In the genomic region with DNA sequence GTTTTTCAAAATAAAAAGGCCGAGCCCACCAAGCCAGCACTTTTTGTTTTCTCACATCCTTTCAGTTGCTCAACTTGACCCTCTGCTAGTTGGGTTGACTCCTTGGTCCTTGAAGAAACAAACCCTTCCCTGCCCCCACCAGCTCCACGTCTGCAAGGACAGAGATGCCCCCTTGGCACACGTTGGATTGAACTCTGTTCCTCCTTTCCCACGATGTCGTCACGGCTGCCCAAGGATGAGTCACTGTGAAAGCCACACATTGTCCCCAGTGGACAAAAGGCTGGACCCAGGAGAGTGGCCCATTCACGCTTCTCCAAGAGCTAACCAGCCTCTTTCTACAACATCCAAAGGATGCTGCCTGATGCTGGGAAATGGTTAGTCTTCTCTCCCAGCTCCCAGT, we compare ENCODE assay signal across 13 cellular contexts. TPM values are rescaled to one million over a fixed set of nuclear protein-coding genes. Genes with fewer than 3 reads are reported as not detected.
DNase-seq lines count a peak whose midpoint lies in the region; ATAC-seq and TF ChIP-seq lines count a peak whose summit lies in the region.
"Had no signal": no experiment of that assay in that cellular context is flagged by ENCODE, and none has a peak within 500 bp of the region (broad histone marks: within the 10 kb centered on the region; RNA-seq: fewer than 3 reads in every experiment).

No MANE protein-coding gene starts in this region.

- H3K4me1 Mint-ChIP-seq in WTC11: peaks cover 38% of the 10 kb centered on the region

- no peak overlapping the region for H3K4me3 ChIP-seq in iPS-18a (ENCODE audit: low read length)

- no peaks in the 10 kb centered on the region for H3K9me3 ChIP-seq in iPS-18a (ENCODE audit: control insufficient read depth, low read depth, low read length)

- H3K4me3 Mint-ChIP-seq in WTC11: no peak overlapping the region

- H3K36me3 ChIP-seq in iPS-18a (ENCODE audit: control insufficient read depth, low read depth, low read length): no peaks in the 10 kb centered on the region

- H3K27ac Mint-ChIP-seq in WTC11: peak overlapping the region; percentile 83

- no peak for ATAC-seq in WTC11
- no peak for ATAC-seq in GM19023 (IDR thresholded peaks at IDR 0.05; ENCODE audit: unreplicated experiment)
- ATAC-seq in HG03460 (IDR thresholded peaks at IDR 0.05; ENCODE audit: unreplicated experiment): no peak
- ATAC-seq in GM21360 (IDR thresholded peaks at IDR 0.05; ENCODE audit: unreplicated experiment): no peak

- DNase-seq in DMS53 (lab: John Stamatoyannopoulos, UW): peak; percentile 38
- DNase-seq in DMS53 treated with DMSO at 0.1 percent for 48 hours (lab: John Stamatoyannopoulos, UW; ENCODE audit: unreplicated experiment): no peak
- DNase-seq in WTC11 (ENCODE audit: low spot score): no peak
- DNase-seq in substantia nigra (lab: John Stamatoyannopoulos, UW): peak; percentile 21 to 88 (median 73)
- DNase-seq: glutamatergic neuron; NCI-H345; stimulated activated CD4-positive, alpha-beta T cell treated with anti-CD3 and anti-CD28 coated beads, Interleukin-4, amount 100 ng/mL, for 1 hour had no signal

- POLR2A ChIA-PET in WTC11 (lab: Charles Lee): no interaction called here

- H3K27me3 Mint-ChIP-seq in WTC11 (ENCODE audit: low read depth): no peaks in the 10 kb centered on the region

- CTCF ChIA-PET in WTC11 (lab: Charles Lee): interaction anchor here (1.1 kb wide), 1 partner anchor 29 kb away, joined by 3 read pairs; no protein-coding TSS in a partner anchor

- H3K27ac ChIP-seq in iPS-18a (ENCODE audit: low read length): no peak overlapping the region
- peak overlapping the region; percentile 83 for H3K27ac ChIP-seq in substantia nigra (ENCODE audit: low read depth, low read length, poor library complexity, severe bottlenecking)
- H3K27ac ChIP-seq: 22Rv1 had no signal

- H3K4me1 ChIP-seq in iPS-18a (ENCODE audit: control insufficient read depth, low read depth, low read length): peaks cover 14% of the 10 kb centered on the region

- H3K27me3 ChIP-seq in iPS-18a (ENCODE audit: control insufficient read depth, insufficient read depth, low read length): no peaks in the 10 kb centered on the region

- no peak for TF ChIP-seq CTCF in WTC11 (IDR thresholded peaks at IDR 0.05)

- H3K9ac ChIP-seq in iPS-18a (ENCODE audit: low read length): peak overlapping the region; percentile 15

- peaks cover 12% of the 10 kb centered on the region for H3K9me3 Mint-ChIP-seq in WTC11

- peaks cover 9% of the 10 kb centered on the region; the same call in 1 of the 2 replicates for H3K36me3 Mint-ChIP-seq in WTC11

TF ChIP-seq in WTC11, 78 proteins besides CTCF, POLR2A, EP300 and RAD21:
- TF ChIP-seq, protein P1, sequence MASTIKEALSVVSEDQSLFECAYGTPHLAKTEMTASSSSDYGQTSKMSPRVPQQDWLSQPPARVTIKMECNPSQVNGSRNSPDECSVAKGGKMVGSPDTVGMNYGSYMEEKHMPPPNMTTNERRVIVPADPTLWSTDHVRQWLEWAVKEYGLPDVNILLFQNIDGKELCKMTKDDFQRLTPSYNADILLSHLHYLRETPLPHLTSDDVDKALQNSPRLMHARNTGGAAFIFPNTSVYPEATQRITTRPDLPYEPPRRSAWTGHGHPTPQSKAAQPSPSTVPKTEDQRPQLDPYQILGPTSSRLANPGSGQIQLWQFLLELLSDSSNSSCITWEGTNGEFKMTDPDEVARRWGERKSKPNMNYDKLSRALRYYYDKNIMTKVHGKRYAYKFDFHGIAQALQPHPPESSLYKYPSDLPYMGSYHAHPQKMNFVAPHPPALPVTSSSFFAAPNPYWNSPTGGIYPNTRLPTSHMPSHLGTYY (CRISPR knock-in tag; IDR thresholded peaks at IDR 0.05): no peak
- TF ChIP-seq OVOL2 (CRISPR knock-in tag; IDR thresholded peaks at IDR 0.05; ENCODE audit: borderline replicate concordance): no peak
- TF ChIP-seq, protein P2, sequence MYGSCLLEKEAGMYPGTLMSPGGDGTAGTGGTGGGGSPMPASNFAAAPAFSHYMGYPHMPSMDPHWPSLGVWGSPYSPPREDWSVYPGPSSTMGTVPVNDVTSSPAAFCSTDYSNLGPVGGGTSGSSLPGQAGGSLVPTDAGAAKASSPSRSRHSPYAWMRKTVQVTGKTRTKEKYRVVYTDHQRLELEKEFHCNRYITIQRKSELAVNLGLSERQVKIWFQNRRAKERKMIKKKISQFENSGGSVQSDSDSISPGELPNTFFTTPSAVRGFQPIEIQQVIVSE (CRISPR knock-in tag; IDR thresholded peaks at IDR 0.05; ENCODE audit: borderline replicate concordance): no peak
- TF ChIP-seq, protein P3, sequence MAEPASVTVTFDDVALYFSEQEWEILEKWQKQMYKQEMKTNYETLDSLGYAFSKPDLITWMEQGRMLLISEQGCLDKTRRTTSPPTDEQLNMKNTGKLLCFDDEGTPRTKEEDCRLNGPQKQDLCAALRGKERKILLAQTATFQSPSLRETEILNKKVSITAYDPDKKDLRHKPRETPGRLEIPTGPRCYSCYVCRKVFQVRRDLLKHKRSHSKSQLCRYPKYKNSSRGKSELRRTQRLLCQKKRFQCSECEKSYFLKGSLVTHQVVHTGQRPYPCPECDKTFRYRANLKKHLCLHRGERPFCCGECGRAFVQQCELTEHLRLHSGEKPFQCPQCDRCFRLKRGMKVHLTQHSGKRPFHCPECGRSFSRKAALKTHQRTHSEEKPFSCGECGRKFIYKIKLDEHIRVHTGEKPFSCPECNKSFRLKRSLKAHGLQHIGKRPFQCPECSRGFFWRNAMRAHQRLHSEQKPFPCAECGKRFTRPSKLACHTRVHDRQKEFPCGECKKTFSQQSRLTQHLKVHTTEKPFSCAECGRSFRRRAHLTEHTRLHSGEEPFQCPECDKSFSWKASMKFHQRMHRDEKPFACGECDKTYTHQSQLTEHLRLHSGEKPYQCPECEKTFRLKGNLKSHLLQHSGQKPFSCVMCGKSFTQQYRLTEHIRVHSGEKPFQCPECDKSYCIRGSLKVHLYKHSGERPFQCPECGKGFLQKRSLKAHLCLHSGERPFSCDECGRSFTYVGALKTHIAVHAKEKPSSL (CRISPR knock-in tag; conservative IDR thresholded peaks at IDR 0.05): no peak
- TF ChIP-seq NR3C1 (CRISPR knock-in tag; conservative IDR thresholded peaks at IDR 0.05; ENCODE audit: low read depth): no peak
- no peak for TF ChIP-seq NR1H2 (CRISPR knock-in tag; IDR thresholded peaks at IDR 0.05)
- no peak for TF ChIP-seq IRF2 (CRISPR knock-in tag; IDR thresholded peaks at IDR 0.05; ENCODE audit: borderline replicate concordance, low read depth)
- TF ChIP-seq KAT7 (CRISPR knock-in tag; IDR thresholded peaks at IDR 0.05; ENCODE audit: borderline replicate concordance): no peak
- TF ChIP-seq, protein P4, sequence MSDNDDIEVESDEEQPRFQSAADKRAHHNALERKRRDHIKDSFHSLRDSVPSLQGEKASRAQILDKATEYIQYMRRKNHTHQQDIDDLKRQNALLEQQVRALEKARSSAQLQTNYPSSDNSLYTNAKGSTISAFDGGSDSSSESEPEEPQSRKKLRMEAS (CRISPR knock-in tag; IDR thresholded peaks at IDR 0.05): no peak
- TF ChIP-seq ZNF396 (CRISPR knock-in tag; IDR thresholded peaks at IDR 0.05; ENCODE audit: borderline replicate concordance): no peak
- TF ChIP-seq, protein P5, sequence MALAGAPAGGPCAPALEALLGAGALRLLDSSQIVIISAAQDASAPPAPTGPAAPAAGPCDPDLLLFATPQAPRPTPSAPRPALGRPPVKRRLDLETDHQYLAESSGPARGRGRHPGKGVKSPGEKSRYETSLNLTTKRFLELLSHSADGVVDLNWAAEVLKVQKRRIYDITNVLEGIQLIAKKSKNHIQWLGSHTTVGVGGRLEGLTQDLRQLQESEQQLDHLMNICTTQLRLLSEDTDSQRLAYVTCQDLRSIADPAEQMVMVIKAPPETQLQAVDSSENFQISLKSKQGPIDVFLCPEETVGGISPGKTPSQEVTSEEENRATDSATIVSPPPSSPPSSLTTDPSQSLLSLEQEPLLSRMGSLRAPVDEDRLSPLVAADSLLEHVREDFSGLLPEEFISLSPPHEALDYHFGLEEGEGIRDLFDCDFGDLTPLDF (CRISPR knock-in tag; IDR thresholded peaks at IDR 0.05): no peak
TF ChIP-seq in WTC11: peak in this region for 0.

RNA-seq across cellular contexts. Expression of a gene that starts 43.0 kb away (rescaled TPM):
- total RNA-seq in WTC11 (2021): 0.18 to 0.39 TPM (median 0.37 TPM) in 3 replicates
- total RNA-seq: T-helper 1 cell treated with Interleukin-12 subunit alpha and Interleukin-12 subunit beta and Interleukin-4 antibody, amounts not matched to agents 30 ng/mL and 1 ng/mL, for 36 hours had no signal

Comparison
In these comparisons a context has a peak if more than half of its experiments do, and no peak if none do; other contexts are left out.
1. DNase-seq: peak in DMS53 (single experiment) and substantia nigra (49 of 49); none in DMS53 treated with DMSO at 0.1 percent for 48 hours (single experiment) and WTC11 (single experiment).